In genomic region chr6:97705568-97705967, GRCh38 we compare ENCODE assay signal across 1 cellular context.
TF ChIP-seq lines count a peak whose summit lies in the region.

No MANE protein-coding gene starts in this region.

TF ChIP-seq in SK-N-SH, 30 proteins besides CTCF, POLR2A, EP300 and RAD21 (continued from another document):
- TF ChIP-seq RXRA (IDR thresholded peaks at IDR 0.05; ENCODE audit: borderline replicate concordance, low read depth), result no peak
- no peak for TF ChIP-seq TEAD4 (IDR thresholded peaks at IDR 0.05; ENCODE audit: borderline replicate concordance, insufficient read depth)
- no peak for TF ChIP-seq NFIC (IDR thresholded peaks at IDR 0.05; ENCODE audit: borderline replicate concordance)
- no peak for TF ChIP-seq MXI1 (IDR thresholded peaks at IDR 0.05; ENCODE audit: low read depth, low read length)
- TF ChIP-seq JUND (IDR thresholded peaks at IDR 0.05), result no peak
- no peak for TF ChIP-seq TAF1 (IDR thresholded peaks at IDR 0.05; ENCODE audit: borderline replicate concordance, low read depth, low read length)
- TF ChIP-seq NRF1 (IDR thresholded peaks at IDR 0.05; ENCODE audit: low read depth, low read length), result no peak
- TF ChIP-seq FOXJ3 (CRISPR knock-in tag; IDR thresholded peaks at IDR 0.05), result no peak
- TF ChIP-seq, protein P1, sequence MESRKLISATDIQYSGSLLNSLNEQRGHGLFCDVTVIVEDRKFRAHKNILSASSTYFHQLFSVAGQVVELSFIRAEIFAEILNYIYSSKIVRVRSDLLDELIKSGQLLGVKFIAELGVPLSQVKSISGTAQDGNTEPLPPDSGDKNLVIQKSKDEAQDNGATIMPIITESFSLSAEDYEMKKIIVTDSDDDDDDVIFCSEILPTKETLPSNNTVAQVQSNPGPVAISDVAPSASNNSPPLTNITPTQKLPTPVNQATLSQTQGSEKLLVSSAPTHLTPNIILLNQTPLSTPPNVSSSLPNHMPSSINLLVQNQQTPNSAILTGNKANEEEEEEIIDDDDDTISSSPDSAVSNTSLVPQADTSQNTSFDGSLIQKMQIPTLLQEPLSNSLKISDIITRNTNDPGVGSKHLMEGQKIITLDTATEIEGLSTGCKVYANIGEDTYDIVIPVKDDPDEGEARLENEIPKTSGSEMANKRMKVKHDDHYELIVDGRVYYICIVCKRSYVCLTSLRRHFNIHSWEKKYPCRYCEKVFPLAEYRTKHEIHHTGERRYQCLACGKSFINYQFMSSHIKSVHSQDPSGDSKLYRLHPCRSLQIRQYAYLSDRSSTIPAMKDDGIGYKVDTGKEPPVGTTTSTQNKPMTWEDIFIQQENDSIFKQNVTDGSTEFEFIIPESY (IDR thresholded peaks at IDR 0.05; ENCODE audit: borderline replicate concordance, low read depth), result no peak
